2 cellular contexts compared by ENCODE assay signal in the genomic region with DNA sequence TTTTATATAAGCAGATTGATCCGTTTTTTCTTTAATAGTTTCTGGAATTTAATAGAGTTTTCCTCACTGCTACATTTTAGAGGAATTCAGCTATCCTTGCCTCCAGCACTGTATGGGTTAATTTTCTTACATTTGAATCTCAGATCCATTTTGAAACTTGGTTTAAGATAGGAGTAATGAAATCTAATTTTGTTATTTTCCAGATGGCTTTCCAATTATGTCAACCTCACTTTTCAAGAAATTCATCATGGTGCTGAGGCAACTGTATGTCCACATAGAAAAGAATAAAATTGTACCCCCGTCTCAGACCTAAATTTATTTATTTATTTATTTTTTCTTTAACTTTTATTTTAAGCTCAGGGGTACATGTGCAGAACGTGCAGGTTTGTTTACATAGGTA.
TF ChIP-seq lines count a peak whose summit lies in the region.

No MANE protein-coding gene starts in this region.

TF ChIP-seq in SK-N-SH treated with all-trans-retinoic acid at 6 μM for 48 hours, 23 proteins besides CTCF, POLR2A, EP300 and RAD21 (continued from another document):
- TF ChIP-seq TOX (CRISPR knock-in tag; IDR thresholded peaks at IDR 0.05; ENCODE audit: borderline replicate concordance), result no peak
- peak; percentile 88 for TF ChIP-seq TSHZ2 (CRISPR knock-in tag; IDR thresholded peaks at IDR 0.05)
- TF ChIP-seq CSDC2 (CRISPR knock-in tag; IDR thresholded peaks at IDR 0.05), result no peak
- no peak for TF ChIP-seq OSR1 (CRISPR knock-in tag; IDR thresholded peaks at IDR 0.05)
- TF ChIP-seq ARNTL (CRISPR knock-in tag; IDR thresholded peaks at IDR 0.05; ENCODE audit: borderline replicate concordance, low read depth), result no peak
- TF ChIP-seq ZNF565 (CRISPR knock-in tag; conservative IDR thresholded peaks at IDR 0.05; ENCODE audit: low read depth), result no peak
- no peak for TF ChIP-seq ESRRG (CRISPR knock-in tag; IDR thresholded peaks at IDR 0.05)
- TF ChIP-seq BACH2 (CRISPR knock-in tag; IDR thresholded peaks at IDR 0.05; ENCODE audit: borderline replicate concordance), result no peak
- no peak for TF ChIP-seq ZFP3 (CRISPR knock-in tag; IDR thresholded peaks at IDR 0.05)
- TF ChIP-seq POU6F1 (CRISPR knock-in tag; IDR thresholded peaks at IDR 0.05; ENCODE audit: borderline replicate concordance, low read depth), result no peak
- TF ChIP-seq GLIS3 (CRISPR knock-in tag; IDR thresholded peaks at IDR 0.05), result no peak
- TF ChIP-seq, protein P1, sequence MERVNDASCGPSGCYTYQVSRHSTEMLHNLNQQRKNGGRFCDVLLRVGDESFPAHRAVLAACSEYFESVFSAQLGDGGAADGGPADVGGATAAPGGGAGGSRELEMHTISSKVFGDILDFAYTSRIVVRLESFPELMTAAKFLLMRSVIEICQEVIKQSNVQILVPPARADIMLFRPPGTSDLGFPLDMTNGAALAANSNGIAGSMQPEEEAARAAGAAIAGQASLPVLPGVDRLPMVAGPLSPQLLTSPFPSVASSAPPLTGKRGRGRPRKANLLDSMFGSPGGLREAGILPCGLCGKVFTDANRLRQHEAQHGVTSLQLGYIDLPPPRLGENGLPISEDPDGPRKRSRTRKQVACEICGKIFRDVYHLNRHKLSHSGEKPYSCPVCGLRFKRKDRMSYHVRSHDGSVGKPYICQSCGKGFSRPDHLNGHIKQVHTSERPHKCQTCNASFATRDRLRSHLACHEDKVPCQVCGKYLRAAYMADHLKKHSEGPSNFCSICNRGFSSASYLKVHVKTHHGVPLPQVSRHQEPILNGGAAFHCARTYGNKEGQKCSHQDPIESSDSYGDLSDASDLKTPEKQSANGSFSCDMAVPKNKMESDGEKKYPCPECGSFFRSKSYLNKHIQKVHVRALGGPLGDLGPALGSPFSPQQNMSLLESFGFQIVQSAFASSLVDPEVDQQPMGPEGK (CRISPR knock-in tag; IDR thresholded peaks at IDR 0.05; ENCODE audit: borderline replicate concordance), result no peak
- peak; percentile 86 for TF ChIP-seq ISL1 (CRISPR knock-in tag; IDR thresholded peaks at IDR 0.05)
- TF ChIP-seq SNAI2 (CRISPR knock-in tag; IDR thresholded peaks at IDR 0.05), result no peak
- no peak for TF ChIP-seq ZC3H10 (CRISPR knock-in tag; IDR thresholded peaks at IDR 0.05)
- TF ChIP-seq, protein P2, sequence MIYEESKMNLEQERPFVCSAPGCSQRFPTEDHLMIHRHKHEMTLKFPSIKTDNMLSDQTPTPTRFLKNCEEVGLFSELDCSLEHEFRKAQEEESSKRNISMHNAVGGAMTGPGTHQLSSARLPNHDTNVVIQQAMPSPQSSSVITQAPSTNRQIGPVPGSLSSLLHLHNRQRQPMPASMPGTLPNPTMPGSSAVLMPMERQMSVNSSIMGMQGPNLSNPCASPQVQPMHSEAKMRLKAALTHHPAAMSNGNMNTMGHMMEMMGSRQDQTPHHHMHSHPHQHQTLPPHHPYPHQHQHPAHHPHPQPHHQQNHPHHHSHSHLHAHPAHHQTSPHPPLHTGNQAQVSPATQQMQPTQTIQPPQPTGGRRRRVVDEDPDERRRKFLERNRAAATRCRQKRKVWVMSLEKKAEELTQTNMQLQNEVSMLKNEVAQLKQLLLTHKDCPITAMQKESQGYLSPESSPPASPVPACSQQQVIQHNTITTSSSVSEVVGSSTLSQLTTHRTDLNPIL (CRISPR knock-in tag; IDR thresholded peaks at IDR 0.05; ENCODE audit: low read depth), result peak; percentile 14; the same call in 1 of the 2 replicates
TF ChIP-seq in SK-N-SH treated with all-trans-retinoic acid at 6 μM for 48 hours: peak in this region for 5.

TF ChIP-seq in WTC11, 78 proteins besides CTCF, POLR2A, EP300 and RAD21 (continued from another document):
- TF ChIP-seq, protein P3, sequence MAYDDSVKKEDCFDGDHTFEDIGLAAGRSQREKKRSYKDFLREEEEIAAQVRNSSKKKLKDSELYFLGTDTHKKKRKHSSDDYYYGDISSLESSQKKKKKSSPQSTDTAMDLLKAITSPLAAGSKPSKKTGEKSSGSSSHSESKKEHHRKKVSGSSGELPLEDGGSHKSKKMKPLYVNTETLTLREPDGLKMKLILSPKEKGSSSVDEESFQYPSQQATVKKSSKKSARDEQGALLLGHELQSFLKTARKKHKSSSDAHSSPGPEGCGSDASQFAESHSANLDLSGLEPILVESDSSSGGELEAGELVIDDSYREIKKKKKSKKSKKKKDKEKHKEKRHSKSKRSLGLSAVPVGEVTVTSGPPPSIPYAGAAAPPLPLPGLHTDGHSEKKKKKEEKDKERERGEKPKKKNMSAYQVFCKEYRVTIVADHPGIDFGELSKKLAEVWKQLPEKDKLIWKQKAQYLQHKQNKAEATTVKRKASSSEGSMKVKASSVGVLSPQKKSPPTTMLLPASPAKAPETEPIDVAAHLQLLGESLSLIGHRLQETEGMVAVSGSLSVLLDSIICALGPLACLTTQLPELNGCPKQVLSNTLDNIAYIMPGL (CRISPR knock-in tag; IDR thresholded peaks at IDR 0.05), result no peak
- TF ChIP-seq SMAD3 (CRISPR knock-in tag; IDR thresholded peaks at IDR 0.05; ENCODE audit: borderline replicate concordance), result no peak
- TF ChIP-seq, protein P4, sequence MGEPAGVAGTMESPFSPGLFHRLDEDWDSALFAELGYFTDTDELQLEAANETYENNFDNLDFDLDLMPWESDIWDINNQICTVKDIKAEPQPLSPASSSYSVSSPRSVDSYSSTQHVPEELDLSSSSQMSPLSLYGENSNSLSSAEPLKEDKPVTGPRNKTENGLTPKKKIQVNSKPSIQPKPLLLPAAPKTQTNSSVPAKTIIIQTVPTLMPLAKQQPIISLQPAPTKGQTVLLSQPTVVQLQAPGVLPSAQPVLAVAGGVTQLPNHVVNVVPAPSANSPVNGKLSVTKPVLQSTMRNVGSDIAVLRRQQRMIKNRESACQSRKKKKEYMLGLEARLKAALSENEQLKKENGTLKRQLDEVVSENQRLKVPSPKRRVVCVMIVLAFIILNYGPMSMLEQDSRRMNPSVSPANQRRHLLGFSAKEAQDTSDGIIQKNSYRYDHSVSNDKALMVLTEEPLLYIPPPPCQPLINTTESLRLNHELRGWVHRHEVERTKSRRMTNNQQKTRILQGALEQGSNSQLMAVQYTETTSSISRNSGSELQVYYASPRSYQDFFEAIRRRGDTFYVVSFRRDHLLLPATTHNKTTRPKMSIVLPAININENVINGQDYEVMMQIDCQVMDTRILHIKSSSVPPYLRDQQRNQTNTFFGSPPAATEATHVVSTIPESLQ (CRISPR knock-in tag; IDR thresholded peaks at IDR 0.05), result no peak
- no peak for TF ChIP-seq TEAD1 (CRISPR knock-in tag; IDR thresholded peaks at IDR 0.05)
- no peak for TF ChIP-seq AFF4 (CRISPR knock-in tag; IDR thresholded peaks at IDR 0.05; ENCODE audit: borderline replicate concordance)
- no peak for TF ChIP-seq ZNF121 (CRISPR knock-in tag; IDR thresholded peaks at IDR 0.05)
- no peak for TF ChIP-seq GTF2I (CRISPR knock-in tag; conservative IDR thresholded peaks at IDR 0.05)
- TF ChIP-seq FOXJ3 (CRISPR knock-in tag; IDR thresholded peaks at IDR 0.05; ENCODE audit: borderline replicate concordance), result no peak
- TF ChIP-seq ESRRA (CRISPR knock-in tag; IDR thresholded peaks at IDR 0.05; ENCODE audit: borderline replicate concordance), result no peak
- TF ChIP-seq NFE2L1 (CRISPR knock-in tag; IDR thresholded peaks at IDR 0.05), result no peak
- TF ChIP-seq, protein P5, sequence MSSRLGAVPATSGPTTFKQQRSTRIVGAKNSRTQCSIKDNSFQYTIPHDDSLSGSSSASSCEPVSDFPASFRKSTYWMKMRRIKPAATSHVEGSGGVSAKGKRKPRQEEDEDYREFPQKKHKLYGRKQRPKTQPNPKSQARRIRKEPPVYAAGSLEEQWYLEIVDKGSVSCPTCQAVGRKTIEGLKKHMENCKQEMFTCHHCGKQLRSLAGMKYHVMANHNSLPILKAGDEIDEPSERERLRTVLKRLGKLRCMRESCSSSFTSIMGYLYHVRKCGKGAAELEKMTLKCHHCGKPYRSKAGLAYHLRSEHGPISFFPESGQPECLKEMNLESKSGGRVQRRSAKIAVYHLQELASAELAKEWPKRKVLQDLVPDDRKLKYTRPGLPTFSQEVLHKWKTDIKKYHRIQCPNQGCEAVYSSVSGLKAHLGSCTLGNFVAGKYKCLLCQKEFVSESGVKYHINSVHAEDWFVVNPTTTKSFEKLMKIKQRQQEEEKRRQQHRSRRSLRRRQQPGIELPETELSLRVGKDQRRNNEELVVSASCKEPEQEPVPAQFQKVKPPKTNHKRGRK (CRISPR knock-in tag; IDR thresholded peaks at IDR 0.05; ENCODE audit: borderline replicate concordance), result no peak
